ENCODE assay signal across 2 cellular contexts in genomic region chr13:49676581-49677298, GRCh38.
TF ChIP-seq lines count a peak whose summit lies in the region.

No MANE protein-coding gene starts in this region.

TF ChIP-seq in IMR-90, 13 proteins besides CTCF, POLR2A, EP300 and RAD21 (continued from another document):
- no peak for TF ChIP-seq USF2 (IDR thresholded peaks at IDR 0.05; ENCODE audit: low read depth, low read length)

TF ChIP-seq in HEK293T, 16 proteins besides CTCF, POLR2A, EP300 and RAD21 (continued from another document):
- TF ChIP-seq FOXM1 (IDR thresholded peaks at IDR 0.05; ENCODE audit: borderline replicate concordance) (no peak), PKNOX1 (IDR thresholded peaks at IDR 0.05) (no peak)
TF ChIP-seq in HEK293T: peak in this region for 0.
